17 cellular contexts compared by ENCODE assay signal in the genomic region with DNA sequence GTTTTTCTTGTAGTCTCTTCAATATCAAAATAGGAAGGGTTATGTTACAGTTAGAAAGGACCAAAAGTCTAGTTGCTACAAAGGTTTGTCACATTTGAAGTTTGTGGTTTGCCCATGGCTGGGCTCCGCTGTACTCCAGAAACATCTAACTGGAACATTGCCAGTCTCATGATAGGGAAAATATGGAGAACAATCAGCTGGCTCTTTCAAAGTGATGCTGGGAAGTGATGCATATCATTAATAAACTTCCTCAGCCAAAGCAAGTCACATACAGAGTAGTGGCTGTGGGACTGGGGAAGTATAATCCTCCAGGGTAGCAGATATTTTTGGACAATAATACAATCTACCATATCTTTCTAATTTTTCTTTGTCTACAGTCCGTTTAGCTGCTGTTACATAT. TPM values are rescaled to one million over a fixed set of nuclear protein-coding genes. Genes with fewer than 3 reads are reported as not detected.
DNase-seq lines count a peak whose midpoint lies in the region; ATAC-seq and TF ChIP-seq lines count a peak whose summit lies in the region.
"Had no signal": no experiment of that assay in that cellular context is flagged by ENCODE, and none has a peak within 500 bp of the region (broad histone marks: within the 10 kb centered on the region; RNA-seq: fewer than 3 reads in every experiment).

No MANE protein-coding gene starts in this region.

- no peaks in the 10 kb centered on the region for H3K9me2 ChIP-seq in SK-N-SH

- 71% methylated on average over 2 of the region's 2 CpGs for WGBS in SK-N-SH (ENCODE audit: low lambda C conversion rate)

- no peak for ATAC-seq in left colon
- ATAC-seq: natural killer cell treated with Interleukin-12 subunit alpha and Interleukin-12 subunit beta and Interleukin-15 and Interleukin-18, amount 100 ng/mL, for 72 hours had no signal

- H3K27me3 ChIP-seq in BLaER1 = no peaks in the 10 kb centered on the region
- H3K27me3 ChIP-seq in SK-N-SH (ENCODE audit: insufficient read depth) = no peaks in the 10 kb centered on the region
- H3K27me3 ChIP-seq: stomach, vagina had no signal

- H3K4me1 ChIP-seq in BLaER1 (peaks cover 14% of the 10 kb centered on the region), SK-N-SH (ENCODE audit: control insufficient read depth in 1 of 2, insufficient read depth in 2 of 2, low read depth in 1 of 2, low read length in 1 of 2) (peaks cover 5% of the 10 kb centered on the region in 2 experiments; a peak in 2 of 4 replicates)

- no peak for TF ChIP-seq CTCF in SK-N-SH (IDR thresholded peaks at IDR 0.05)

- peaks cover 20% of the 10 kb centered on the region for H3K79me2 ChIP-seq in SK-N-SH (ENCODE audit: insufficient read depth)

- peaks cover 52% of the 10 kb centered on the region for H4K20me1 ChIP-seq in BLaER1
- H4K20me1 ChIP-seq in SK-N-SH (ENCODE audit: insufficient read depth) = peaks cover 21% of the 10 kb centered on the region

- intact Hi-C loops in left colon (cut with DNase I, micrococcal nuclease) = no loop called here

- H2AFZ ChIP-seq in SK-N-SH (ENCODE audit: low read depth) = no peak overlapping the region

- CTCF ChIA-PET in SK-N-SH (lab: Yijun Ruan, JAX) = interaction anchor here (1.0 to 2.9 kb wide), 5 partner anchors 10 to 30 kb away, joined by 3 to 10 read pairs (median 9); no protein-coding TSS in a partner anchor

- TF ChIP-seq RAD21 in SK-N-SH (IDR thresholded peaks at IDR 0.05; ENCODE audit: low read length) = no peak

- H3K9me3 ChIP-seq in BLaER1 (no peaks in the 10 kb centered on the region), SK-N-SH (no peaks in the 10 kb centered on the region)
- H3K9me3 ChIP-seq: stomach, vagina had no signal

- H3K4me2 ChIP-seq in BLaER1 = peak overlapping the region; percentile 22
- H3K4me2 ChIP-seq in SK-N-SH = no peak overlapping the region

- POLR2A ChIA-PET in SK-N-SH (lab: Yijun Ruan, JAX) = interaction anchor here (1.9 kb wide), 1 partner anchor 8 kb away, joined by 8 read pairs; a partner anchor contains a TSS

- H3K36me3 ChIP-seq in BLaER1 = peaks cover 56% of the 10 kb centered on the region
- H3K36me3 ChIP-seq in SK-N-SH (replicated peaks in 1 of 2; ENCODE audit: control insufficient read depth in 1 of 2, insufficient read depth in 2 of 2, low read length in 1 of 2) = peaks cover 42 to 48% of the 10 kb centered on the region in 2 experiments

- DNase-seq in SK-N-SH (peak; percentile 32), foreskin melanocyte (peak; percentile 76), left colon (no peak), CD1c-positive myeloid dendritic cell (ENCODE audit: extremely low spot score) (no peak), LoVo (ENCODE audit: low spot score) (no peak)
- DNase-seq: activated CD4-positive, alpha-beta memory T cell treated with anti-CD3 and anti-CD28 coated beads, Interleukin-2, amount 10 ng/mL, durations not matched to agents 7 days and 5 days; cerebellar nuclear complex; HFFc6; mesenchymal stem cell; MV-4-11; NCI-H2081; NCI-H748 treated with DMSO at 0.1 percent for 48 hours; stimulated activated CD4-positive, alpha-beta T cell treated with anti-CD3 and anti-CD28 coated beads, Interleukin-15, amount 100 ng/mL, for 24 hours; stomach had no signal

- H3K27ac ChIP-seq in BLaER1 (no peak overlapping the region), SK-N-SH (ENCODE audit: low read depth in 2 of 2, low read length in 1 of 2) (peak overlapping the region in 1 of 2 experiments; percentile 55; a peak in 2 of 4 replicates)
- H3K27ac ChIP-seq: stomach, vagina had no signal

- no peak overlapping the region for H3K9ac ChIP-seq in BLaER1
- H3K9ac ChIP-seq in SK-N-SH = no peak overlapping the region

- H3K4me3 ChIP-seq in BLaER1 (no peak overlapping the region), SK-N-SH (ENCODE audit: low read depth in 2 of 2, low read length in 1 of 2) (no peak overlapping the region)
- H3K4me3 ChIP-seq: stomach, vagina had no signal

- H3F3A ChIP-seq in SK-N-SH (replicated peaks; ENCODE audit: insufficient read depth) = peaks cover 49% of the 10 kb centered on the region

- no peak for TF ChIP-seq EP300 in SK-N-SH (IDR thresholded peaks at IDR 0.05; ENCODE audit: borderline replicate concordance in 1 of 2, low read depth in 1 of 2, low read length in 1 of 2)

TF ChIP-seq in SK-N-SH, 30 proteins besides CTCF, POLR2A, EP300 and RAD21 (continues in another document):
- TF ChIP-seq POLR2AphosphoS5 (IDR thresholded peaks at IDR 0.05; ENCODE audit: low read depth, low read length) (no peak; the same call in 1 of the 2 replicates), SMC3 (IDR thresholded peaks at IDR 0.05; ENCODE audit: low read depth, low read length) (no peak), MXI1 (IDR thresholded peaks at IDR 0.05; ENCODE audit: low read depth, low read length) (no peak), EZH2phosphoT487 (IDR thresholded peaks at IDR 0.05; ENCODE audit: borderline replicate concordance, low read depth) (no peak), NFIC (IDR thresholded peaks at IDR 0.05; ENCODE audit: borderline replicate concordance) (no peak), RXRA (IDR thresholded peaks at IDR 0.05; ENCODE audit: borderline replicate concordance, low read depth) (no peak), NRF1 (IDR thresholded peaks at IDR 0.05; ENCODE audit: low read depth, low read length) (no peak), FOXJ3 (CRISPR knock-in tag; IDR thresholded peaks at IDR 0.05) (no peak), GABPA (IDR thresholded peaks at IDR 0.05; ENCODE audit: low read depth) (no peak), TEAD4 (IDR thresholded peaks at IDR 0.05; ENCODE audit: borderline replicate concordance, insufficient read depth) (no peak), SIN3A (IDR thresholded peaks at IDR 0.05; ENCODE audit: borderline replicate concordance, low read depth, low read length) (no peak), ELF1 (IDR thresholded peaks at IDR 0.05) (no peak)
- TF ChIP-seq, protein P1, sequence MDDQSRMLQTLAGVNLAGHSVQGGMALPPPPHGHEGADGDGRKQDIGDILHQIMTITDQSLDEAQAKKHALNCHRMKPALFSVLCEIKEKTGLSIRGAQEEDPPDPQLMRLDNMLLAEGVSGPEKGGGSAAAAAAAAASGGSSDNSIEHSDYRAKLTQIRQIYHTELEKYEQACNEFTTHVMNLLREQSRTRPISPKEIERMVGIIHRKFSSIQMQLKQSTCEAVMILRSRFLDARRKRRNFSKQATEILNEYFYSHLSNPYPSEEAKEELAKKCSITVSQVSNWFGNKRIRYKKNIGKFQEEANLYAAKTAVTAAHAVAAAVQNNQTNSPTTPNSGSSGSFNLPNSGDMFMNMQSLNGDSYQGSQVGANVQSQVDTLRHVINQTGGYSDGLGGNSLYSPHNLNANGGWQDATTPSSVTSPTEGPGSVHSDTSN (IDR thresholded peaks at IDR 0.05) = no peak
- TF ChIP-seq, protein P2, sequence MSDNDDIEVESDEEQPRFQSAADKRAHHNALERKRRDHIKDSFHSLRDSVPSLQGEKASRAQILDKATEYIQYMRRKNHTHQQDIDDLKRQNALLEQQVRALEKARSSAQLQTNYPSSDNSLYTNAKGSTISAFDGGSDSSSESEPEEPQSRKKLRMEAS (IDR thresholded peaks at IDR 0.05; ENCODE audit: low read depth) = no peak
- TF ChIP-seq, protein P3, sequence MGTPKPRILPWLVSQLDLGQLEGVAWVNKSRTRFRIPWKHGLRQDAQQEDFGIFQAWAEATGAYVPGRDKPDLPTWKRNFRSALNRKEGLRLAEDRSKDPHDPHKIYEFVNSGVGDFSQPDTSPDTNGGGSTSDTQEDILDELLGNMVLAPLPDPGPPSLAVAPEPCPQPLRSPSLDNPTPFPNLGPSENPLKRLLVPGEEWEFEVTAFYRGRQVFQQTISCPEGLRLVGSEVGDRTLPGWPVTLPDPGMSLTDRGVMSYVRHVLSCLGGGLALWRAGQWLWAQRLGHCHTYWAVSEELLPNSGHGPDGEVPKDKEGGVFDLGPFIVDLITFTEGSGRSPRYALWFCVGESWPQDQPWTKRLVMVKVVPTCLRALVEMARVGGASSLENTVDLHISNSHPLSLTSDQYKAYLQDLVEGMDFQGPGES (IDR thresholded peaks at IDR 0.05; ENCODE audit: low read depth, low read length) = no peak
- TF ChIP-seq, protein P4, sequence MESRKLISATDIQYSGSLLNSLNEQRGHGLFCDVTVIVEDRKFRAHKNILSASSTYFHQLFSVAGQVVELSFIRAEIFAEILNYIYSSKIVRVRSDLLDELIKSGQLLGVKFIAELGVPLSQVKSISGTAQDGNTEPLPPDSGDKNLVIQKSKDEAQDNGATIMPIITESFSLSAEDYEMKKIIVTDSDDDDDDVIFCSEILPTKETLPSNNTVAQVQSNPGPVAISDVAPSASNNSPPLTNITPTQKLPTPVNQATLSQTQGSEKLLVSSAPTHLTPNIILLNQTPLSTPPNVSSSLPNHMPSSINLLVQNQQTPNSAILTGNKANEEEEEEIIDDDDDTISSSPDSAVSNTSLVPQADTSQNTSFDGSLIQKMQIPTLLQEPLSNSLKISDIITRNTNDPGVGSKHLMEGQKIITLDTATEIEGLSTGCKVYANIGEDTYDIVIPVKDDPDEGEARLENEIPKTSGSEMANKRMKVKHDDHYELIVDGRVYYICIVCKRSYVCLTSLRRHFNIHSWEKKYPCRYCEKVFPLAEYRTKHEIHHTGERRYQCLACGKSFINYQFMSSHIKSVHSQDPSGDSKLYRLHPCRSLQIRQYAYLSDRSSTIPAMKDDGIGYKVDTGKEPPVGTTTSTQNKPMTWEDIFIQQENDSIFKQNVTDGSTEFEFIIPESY (IDR thresholded peaks at IDR 0.05; ENCODE audit: borderline replicate concordance, low read depth) = no peak

RNA-seq across cellular contexts. Expression of a gene that starts 8.8 kb away (rescaled TPM):
- polyA plus RNA-seq in SK-N-SH (2012; rRNA removed) = 458 and 492 TPM in 2 replicates
- 622 and 790 TPM in 2 replicates for polyA plus RNA-seq in SK-N-SH (2012; cell fraction: cytosol; rRNA removed)
- polyA plus RNA-seq in SK-N-SH (2012; cell fraction: nucleus; rRNA removed) = 127 and 171 TPM in 2 replicates
- total RNA-seq in left colon = 100 to 1,000 TPM; 522 to 537 TPM

RNA-seq across cellular contexts. Expression of a gene that starts 58.4 kb away (rescaled TPM):
- polyA plus RNA-seq in SK-N-SH (2012; rRNA removed) = 14.5 and 20.5 TPM in 2 replicates
- polyA plus RNA-seq in SK-N-SH (2012; cell fraction: cytosol; rRNA removed) = 16.8 and 18.9 TPM in 2 replicates
- polyA plus RNA-seq in SK-N-SH (2012; cell fraction: nucleus; rRNA removed) = 21.7 and 38.5 TPM in 2 replicates
- 10 to 100 TPM; 19.5 to 20.7 TPM for total RNA-seq in left colon

RNA-seq across cellular contexts. Expression of a gene that starts 58.5 kb away (rescaled TPM):
- 10.2 and 12.6 TPM in 2 replicates for polyA plus RNA-seq in SK-N-SH (2012; rRNA removed)
- 6.1 and 7.9 TPM in 2 replicates for polyA plus RNA-seq in SK-N-SH (2012; cell fraction: cytosol; rRNA removed)
- 50.8 and 77.7 TPM in 2 replicates for polyA plus RNA-seq in SK-N-SH (2012; cell fraction: nucleus; rRNA removed)
- 10 to 100 TPM in 1 of 2 donors, 1 to 10 TPM in 1; 9.3 to 12.4 TPM for total RNA-seq in left colon

RNA-seq across cellular contexts. Expression of a gene that starts 58.5 kb away (rescaled TPM):
- polyA plus RNA-seq in SK-N-SH (2012; rRNA removed) = 39.6 and 73.9 TPM in 2 replicates
- 71.2 and 72.6 TPM in 2 replicates for polyA plus RNA-seq in SK-N-SH (2012; cell fraction: cytosol; rRNA removed)
- polyA plus RNA-seq in SK-N-SH (2012; cell fraction: nucleus; rRNA removed) = 48.7 and 52.6 TPM in 2 replicates
- under 1 TPM in 1 of 2 donors, not detected in 1; 0.20 TPM for total RNA-seq in left colon
- total RNA-seq: vagina had no signal

Comparison
In these comparisons a context has a peak if more than half of its experiments do, and no peak if none do; other contexts are left out.
1. DNase-seq: peak in SK-N-SH (single experiment) and foreskin melanocyte (single experiment); none in left colon (0 of 2), CD1c-positive myeloid dendritic cell (single experiment) and LoVo (single experiment).